ENCODE assay signal across 17 cellular contexts in genomic region chr10:1374501-1374900, GRCh38.
DNase-seq lines count a peak whose midpoint lies in the region; ATAC-seq lines count a peak whose summit lies in the region.
"Had no signal": no experiment of that assay in that cellular context is flagged by ENCODE, and none has a peak within 500 bp of the region (broad histone marks: within the 10 kb centered on the region; RNA-seq: fewer than 3 reads in every experiment).

No MANE protein-coding gene starts in this region.

- H3K36me3 ChIP-seq in H7 (replicated peaks; ENCODE audit: control insufficient read depth, insufficient read depth, low read length): no peaks in the 10 kb centered on the region

- peak; percentile 33 for DNase-seq in activated CD8-positive, alpha-beta memory T cell treated with anti-CD3 and anti-CD28 coated beads for 24 hours
- DNase-seq in activated CD8-positive, alpha-beta memory T cell treated with anti-CD3 and anti-CD28 coated beads, Interleukin-2, amount 50 U/mL, for 48 hours: no peak
- DNase-seq in H7 (peak; percentile 47), left lobe of liver (ENCODE audit: low spot score) (peak; percentile 15), LoVo (ENCODE audit: low spot score) (no peak), activated T-cell treated with anti-CD3 and anti-CD28 coated beads for 4 hours (no peak)
- peak; percentile 6 for DNase-seq in stimulated activated CD8-positive, alpha-beta memory T cell treated with anti-CD3 and anti-CD28 coated beads, Interleukin-4, amount 100 ng/mL, for 48 hours
- DNase-seq: H9, IMR-90, Karpas-422, MM.1S, NCI-H1092 treated with DMSO at 0.1 percent for 48 hours, NCI-H1694 treated with DMSO at 0.1 percent for 48 hours, NCI-H446, OCI-M1, RPMI8226 had no signal

- H3K27me3 ChIP-seq in H7 (ENCODE audit: control insufficient read depth, insufficient read depth, low read length): no peaks in the 10 kb centered on the region

- ATAC-seq in left lobe of liver: no peak
- no peak for ATAC-seq in GM21619 (IDR thresholded peaks at IDR 0.05; ENCODE audit: unreplicated experiment)

- H3K4me3 ChIP-seq in H7 (ENCODE audit: insufficient read depth, low read depth, low read length): no peak overlapping the region

Comparison
In these comparisons a context has a peak if more than half of its experiments do, and no peak if none do; other contexts are left out.
1. DNase-seq: peak in activated CD8-positive, alpha-beta memory T cell treated with anti-CD3 and anti-CD28 coated beads for 24 hours (single experiment), H7 (single experiment), left lobe of liver (single experiment) and stimulated activated CD8-positive, alpha-beta memory T cell treated with anti-CD3 and anti-CD28 coated beads, Interleukin-4, amount 100 ng/mL, for 48 hours (single experiment); none in activated CD8-positive, alpha-beta memory T cell treated with anti-CD3 and anti-CD28 coated beads, Interleukin-2, amount 50 U/mL, for 48 hours (single experiment), LoVo (single experiment) and activated T-cell treated with anti-CD3 and anti-CD28 coated beads for 4 hours (single experiment).